In the genomic region with DNA sequence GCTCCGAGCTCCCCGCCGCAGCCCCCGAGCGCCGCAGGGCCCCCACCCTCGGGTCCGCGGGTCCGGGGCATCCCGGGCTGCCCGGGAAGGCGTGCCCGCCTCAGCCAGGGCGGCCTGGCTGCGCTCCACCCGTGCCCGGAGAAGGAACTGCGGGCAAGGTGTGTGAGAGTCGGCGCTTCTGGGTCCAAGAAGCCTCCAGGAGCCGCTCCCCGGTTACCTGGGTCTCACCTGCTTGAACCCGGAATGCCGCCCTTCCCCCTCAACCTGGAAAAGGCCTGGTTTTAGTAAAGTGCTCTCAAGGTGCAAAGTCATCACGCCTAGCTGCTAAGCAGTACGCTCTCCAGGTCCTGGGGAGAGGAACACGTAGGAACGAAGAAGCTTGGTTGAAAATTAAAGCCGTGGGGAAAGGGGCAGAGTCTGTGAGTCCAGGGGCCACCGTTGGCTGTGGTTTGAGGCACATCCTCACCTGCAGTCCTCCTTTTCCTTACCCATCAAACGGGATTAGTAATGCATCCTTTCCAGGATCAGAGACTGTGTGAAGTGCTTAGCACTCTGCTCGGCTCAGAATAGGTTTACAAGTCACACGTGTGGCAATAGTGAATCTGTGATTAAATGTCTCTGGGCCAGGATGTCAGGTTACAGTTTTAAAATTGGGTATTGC, we compare ENCODE assay signal across 1 cellular context.
TF ChIP-seq lines count a peak whose summit lies in the region.

No MANE protein-coding gene starts in this region.

TF ChIP-seq in GM23338, 12 proteins besides CTCF, POLR2A, EP300 and RAD21 (continued from another document):
- TF ChIP-seq, protein P1, sequence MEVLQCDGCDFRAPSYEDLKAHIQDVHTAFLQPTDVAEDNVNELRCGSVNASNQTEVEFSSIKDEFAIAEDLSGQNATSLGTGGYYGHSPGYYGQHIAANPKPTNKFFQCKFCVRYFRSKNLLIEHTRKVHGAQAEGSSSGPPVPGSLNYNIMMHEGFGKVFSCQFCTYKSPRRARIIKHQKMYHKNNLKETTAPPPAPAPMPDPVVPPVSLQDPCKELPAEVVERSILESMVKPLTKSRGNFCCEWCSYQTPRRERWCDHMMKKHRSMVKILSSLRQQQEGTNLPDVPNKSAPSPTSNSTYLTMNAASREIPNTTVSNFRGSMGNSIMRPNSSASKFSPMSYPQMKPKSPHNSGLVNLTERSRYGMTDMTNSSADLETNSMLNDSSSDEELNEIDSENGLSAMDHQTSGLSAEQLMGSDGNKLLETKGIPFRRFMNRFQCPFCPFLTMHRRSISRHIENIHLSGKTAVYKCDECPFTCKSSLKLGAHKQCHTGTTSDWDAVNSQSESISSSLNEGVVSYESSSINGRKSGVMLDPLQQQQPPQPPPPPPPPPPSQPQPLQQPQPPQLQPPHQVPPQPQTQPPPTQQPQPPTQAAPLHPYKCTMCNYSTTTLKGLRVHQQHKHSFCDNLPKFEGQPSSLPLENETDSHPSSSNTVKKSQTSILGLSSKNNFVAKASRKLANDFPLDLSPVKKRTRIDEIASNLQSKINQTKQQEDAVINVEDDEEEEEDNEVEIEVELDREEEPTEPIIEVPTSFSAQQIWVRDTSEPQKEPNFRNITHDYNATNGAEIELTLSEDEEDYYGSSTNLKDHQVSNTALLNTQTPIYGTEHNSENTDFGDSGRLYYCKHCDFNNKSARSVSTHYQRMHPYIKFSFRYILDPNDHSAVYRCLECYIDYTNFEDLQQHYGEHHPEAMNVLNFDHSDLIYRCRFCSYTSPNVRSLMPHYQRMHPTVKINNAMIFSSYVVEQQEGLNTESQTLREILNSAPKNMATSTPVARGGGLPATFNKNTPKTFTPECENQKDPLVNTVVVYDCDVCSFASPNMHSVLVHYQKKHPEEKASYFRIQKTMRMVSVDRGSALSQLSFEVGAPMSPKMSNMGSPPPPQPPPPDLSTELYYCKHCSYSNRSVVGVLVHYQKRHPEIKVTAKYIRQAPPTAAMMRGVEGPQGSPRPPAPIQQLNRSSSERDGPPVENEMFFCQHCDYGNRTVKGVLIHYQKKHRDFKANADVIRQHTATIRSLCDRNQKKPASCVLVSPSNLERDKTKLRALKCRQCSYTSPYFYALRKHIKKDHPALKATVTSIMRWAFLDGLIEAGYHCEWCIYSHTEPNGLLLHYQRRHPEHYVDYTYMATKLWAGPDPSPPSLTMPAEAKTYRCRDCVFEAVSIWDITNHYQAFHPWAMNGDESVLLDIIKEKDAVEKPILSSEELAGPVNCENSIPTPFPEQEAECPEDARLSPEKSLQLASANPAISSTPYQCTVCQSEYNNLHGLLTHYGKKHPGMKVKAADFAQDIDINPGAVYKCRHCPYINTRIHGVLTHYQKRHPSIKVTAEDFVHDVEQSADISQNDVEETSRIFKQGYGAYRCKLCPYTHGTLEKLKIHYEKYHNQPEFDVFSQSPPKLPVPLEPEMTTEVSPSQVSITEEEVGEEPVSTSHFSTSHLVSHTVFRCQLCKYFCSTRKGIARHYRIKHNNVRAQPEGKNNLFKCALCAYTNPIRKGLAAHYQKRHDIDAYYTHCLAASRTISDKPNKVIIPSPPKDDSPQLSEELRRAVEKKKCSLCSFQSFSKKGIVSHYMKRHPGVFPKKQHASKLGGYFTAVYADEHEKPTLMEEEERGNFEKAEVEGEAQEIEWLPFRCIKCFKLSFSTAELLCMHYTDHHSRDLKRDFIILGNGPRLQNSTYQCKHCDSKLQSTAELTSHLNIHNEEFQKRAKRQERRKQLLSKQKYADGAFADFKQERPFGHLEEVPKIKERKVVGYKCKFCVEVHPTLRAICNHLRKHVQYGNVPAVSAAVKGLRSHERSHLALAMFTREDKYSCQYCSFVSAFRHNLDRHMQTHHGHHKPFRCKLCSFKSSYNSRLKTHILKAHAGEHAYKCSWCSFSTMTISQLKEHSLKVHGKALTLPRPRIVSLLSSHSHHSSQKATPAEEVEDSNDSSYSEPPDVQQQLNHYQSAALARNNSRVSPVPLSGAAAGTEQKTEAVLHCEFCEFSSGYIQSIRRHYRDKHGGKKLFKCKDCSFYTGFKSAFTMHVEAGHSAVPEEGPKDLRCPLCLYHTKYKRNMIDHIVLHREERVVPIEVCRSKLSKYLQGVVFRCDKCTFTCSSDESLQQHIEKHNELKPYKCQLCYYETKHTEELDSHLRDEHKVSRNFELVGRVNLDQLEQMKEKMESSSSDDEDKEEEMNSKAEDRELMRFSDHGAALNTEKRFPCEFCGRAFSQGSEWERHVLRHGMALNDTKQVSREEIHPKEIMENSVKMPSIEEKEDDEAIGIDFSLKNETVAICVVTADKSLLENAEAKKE (CRISPR knock-in tag; IDR thresholded peaks at IDR 0.05): no peak
- TF ChIP-seq NANOG (IDR thresholded peaks at IDR 0.05; ENCODE audit: borderline replicate concordance): no peak
- TF ChIP-seq, protein P2, sequence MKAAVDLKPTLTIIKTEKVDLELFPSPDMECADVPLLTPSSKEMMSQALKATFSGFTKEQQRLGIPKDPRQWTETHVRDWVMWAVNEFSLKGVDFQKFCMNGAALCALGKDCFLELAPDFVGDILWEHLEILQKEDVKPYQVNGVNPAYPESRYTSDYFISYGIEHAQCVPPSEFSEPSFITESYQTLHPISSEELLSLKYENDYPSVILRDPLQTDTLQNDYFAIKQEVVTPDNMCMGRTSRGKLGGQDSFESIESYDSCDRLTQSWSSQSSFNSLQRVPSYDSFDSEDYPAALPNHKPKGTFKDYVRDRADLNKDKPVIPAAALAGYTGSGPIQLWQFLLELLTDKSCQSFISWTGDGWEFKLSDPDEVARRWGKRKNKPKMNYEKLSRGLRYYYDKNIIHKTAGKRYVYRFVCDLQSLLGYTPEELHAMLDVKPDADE (IDR thresholded peaks at IDR 0.05): no peak
- TF ChIP-seq EZH2 (IDR thresholded peaks at IDR 0.05; ENCODE audit: low read depth, unreplicated experiment): no peak
- no peak for TF ChIP-seq POLR2AphosphoS5 (IDR thresholded peaks at IDR 0.05; ENCODE audit: low read depth)
